Comparison of ENCODE assay signal across 13 cellular contexts in genomic region chr14:99424306-99424877, GRCh38. TPM values are rescaled to one million over a fixed set of nuclear protein-coding genes. Genes with fewer than 3 reads are reported as not detected.
DNase-seq lines count a peak whose midpoint lies in the region; ATAC-seq and TF ChIP-seq lines count a peak whose summit lies in the region.
"Had no signal": no experiment of that assay in that cellular context is flagged by ENCODE, and none has a peak within 500 bp of the region (broad histone marks: within the 10 kb centered on the region; RNA-seq: fewer than 3 reads in every experiment).

No MANE protein-coding gene starts in this region.

- POLR2A ChIA-PET in Caco-2 (lab: Charles Lee) = no interaction called here

- CTCF ChIA-PET in Caco-2 (lab: Charles Lee) = no interaction called here

- intact Hi-C loops in Caco-2 (cut with micrococcal nuclease; ENCODE audit: unreplicated experiment) (no loop called here), natural killer cell (cut with micrococcal nuclease) (no loop called here)

- H3K4me2 ChIP-seq in Karpas-422 (ENCODE audit: low read depth, low read length, poor library complexity, severe bottlenecking) = peak overlapping the region; percentile 95
- H3K4me2 ChIP-seq: SK-N-SH had no signal

- H3K27ac Mint-ChIP-seq in Caco-2 (ENCODE audit: unreplicated experiment) = peak overlapping the region; percentile 78
- peak overlapping the region; percentile 67 for H3K27ac Mint-ChIP-seq in endothelial cell (ENCODE audit: unreplicated experiment)
- H3K27ac Mint-ChIP-seq in natural killer cell = peak overlapping the region; percentile 76 to 79

- H3K27me3 Mint-ChIP-seq in Caco-2 (ENCODE audit: insufficient read depth, unreplicated experiment) (no peaks in the 10 kb centered on the region), endothelial cell (ENCODE audit: unreplicated experiment) (peaks cover 2% of the 10 kb centered on the region), natural killer cell (ENCODE audit: low read depth in 2 of 2) (no peaks in the 10 kb centered on the region)

- DNase-seq in Caco-2 = no peak
- no peak for DNase-seq in Karpas-422
- no peak for DNase-seq in endothelial cell (ENCODE audit: low spot score)
- DNase-seq in natural killer cell = no peak
- no peak for DNase-seq in foreskin keratinocyte
- DNase-seq in NK-92 (lab: John Stamatoyannopoulos, UW; ENCODE audit: unreplicated experiment) = no peak
- no peak for DNase-seq in NAMALWA (ENCODE audit: low spot score)
- DNase-seq: activated gamma-delta T cell treated with Interleukin-2 at 50 U/mL for 16 hours, Kasumi-1, kidney glomerular epithelial cell, SK-N-SH had no signal

- BruUV-seq in Caco-2 (replicated peaks; lab: Mats Ljungman, UMichigan) = no TSS peak

- H3K4me1 Mint-ChIP-seq in Caco-2 (ENCODE audit: low read depth, unreplicated experiment) = peaks cover 30% of the 10 kb centered on the region
- peaks cover 41% of the 10 kb centered on the region for H3K4me1 Mint-ChIP-seq in endothelial cell (ENCODE audit: unreplicated experiment)
- H3K4me1 Mint-ChIP-seq in natural killer cell = peaks cover 57% of the 10 kb centered on the region in 2 donors

- H3K4me3 Mint-ChIP-seq in Caco-2 (ENCODE audit: unreplicated experiment) = no peak overlapping the region
- H3K4me3 Mint-ChIP-seq in endothelial cell (ENCODE audit: unreplicated experiment) = peak overlapping the region; percentile 8
- no peak overlapping the region for H3K4me3 Mint-ChIP-seq in natural killer cell

- ATAC-seq in natural killer cell (no peak), foreskin keratinocyte (no peak), HG03342 (IDR thresholded peaks at IDR 0.05; ENCODE audit: unreplicated experiment) (no peak)

- no peaks in the 10 kb centered on the region for H3K9me3 Mint-ChIP-seq in Caco-2 (ENCODE audit: unreplicated experiment)
- peaks cover 5% of the 10 kb centered on the region for H3K9me3 Mint-ChIP-seq in endothelial cell (ENCODE audit: unreplicated experiment)
- no peaks in the 10 kb centered on the region for H3K9me3 Mint-ChIP-seq in natural killer cell

- H3K4me1 ChIP-seq in Caco-2 (peaks cover 27% of the 10 kb centered on the region), Karpas-422 (ENCODE audit: low read length) (peaks cover 94% of the 10 kb centered on the region), foreskin keratinocyte (no peaks in the 10 kb centered on the region)

- H3K79me2 ChIP-seq in Karpas-422 (ENCODE audit: low read length) = peaks cover 92% of the 10 kb centered on the region

- H3K36me3 Mint-ChIP-seq in Caco-2 (ENCODE audit: insufficient read depth, unreplicated experiment) = peaks cover 16% of the 10 kb centered on the region
- peaks cover 20% of the 10 kb centered on the region for H3K36me3 Mint-ChIP-seq in endothelial cell (ENCODE audit: low read depth, unreplicated experiment)
- peaks cover 21% of the 10 kb centered on the region for H3K36me3 Mint-ChIP-seq in natural killer cell

- H2AFZ ChIP-seq in Karpas-422 (ENCODE audit: low read length) = no peak overlapping the region

- H3K4me3 ChIP-seq in Caco-2 (ENCODE audit: low read depth, low read length) (no peak overlapping the region), Karpas-422 (ENCODE audit: low read length) (peak overlapping the region; percentile 66)
- H3K4me3 ChIP-seq: cardiac muscle cell had no signal

- peak overlapping the region; percentile 97 for H3K27ac ChIP-seq in Karpas-422 (ENCODE audit: low read length)
- H3K27ac ChIP-seq in foreskin keratinocyte = no peak overlapping the region
- H3K27ac ChIP-seq: cardiac muscle cell had no signal

- H3K27me3 ChIP-seq in Caco-2 (replicated peaks; ENCODE audit: control insufficient read depth, insufficient read depth, low read length) (no peaks in the 10 kb centered on the region), Karpas-422 (ENCODE audit: low read length) (no peaks in the 10 kb centered on the region), foreskin keratinocyte (no peaks in the 10 kb centered on the region)
- H3K27me3 ChIP-seq: cardiac muscle cell had no signal

- TF ChIP-seq CTCF in Caco-2 (IDR thresholded peaks at IDR 0.05; ENCODE audit: insufficient read depth in 1 of 2, low read depth in 1 of 2, low read length in 1 of 2, severe bottlenecking in 1 of 2, unreplicated experiment in 1 of 2) = no peak
- TF ChIP-seq CTCF in endothelial cell (IDR thresholded peaks at IDR 0.05; ENCODE audit: unreplicated experiment) = no peak
- no peak for TF ChIP-seq CTCF in natural killer cell (IDR thresholded peaks at IDR 0.05)
- TF ChIP-seq CTCF in foreskin keratinocyte (conservative IDR thresholded peaks at IDR 0.05) = no peak

- no peaks in the 10 kb centered on the region for H3K36me3 ChIP-seq in Caco-2 (ENCODE audit: control insufficient read depth, insufficient read depth, low read length)
- H3K36me3 ChIP-seq in Karpas-422 (ENCODE audit: insufficient read depth, low read length) = peaks cover 13% of the 10 kb centered on the region
- H3K36me3 ChIP-seq: cardiac muscle cell had no signal

- H3K9me3 ChIP-seq in Caco-2 (no peaks in the 10 kb centered on the region), Karpas-422 (ENCODE audit: low read length) (peaks cover 8% of the 10 kb centered on the region)

- H3K9ac ChIP-seq in Karpas-422 (ENCODE audit: low read length) = peak overlapping the region; percentile 73
- H3K9ac ChIP-seq: SK-N-SH had no signal

- H3K9me2 ChIP-seq in Karpas-422 (replicated peaks; ENCODE audit: insufficient read depth, low read length) = no peaks in the 10 kb centered on the region
- H3K9me2 ChIP-seq: SK-N-SH had no signal

- H4K20me1 ChIP-seq in Karpas-422 (ENCODE audit: insufficient read depth, low read depth, low read length) = no peaks in the 10 kb centered on the region

RNA-seq across cellular contexts. Expression of gene SETD3, which starts 56.3 kb away (rescaled TPM):
- total RNA-seq in Caco-2 (2022) (74.3 and 76.2 TPM in 2 replicates), endothelial cell (ENCODE audit: unreplicated experiment) (67.4 TPM), natural killer cell (100 to 1,000 TPM; 111 to 160 (median 137) TPM), foreskin keratinocyte (54.1 and 58.8 TPM in 2 replicates)
- total RNA-seq in Karpas-422 (2014; rRNA removed; shearing (Covaris generic); ENCODE audit: low replicate concordance) = 72.3 and 90.3 TPM in 2 replicates
- 24.3 and 30.3 TPM in 2 replicates for polyA plus RNA-seq in foreskin keratinocyte

RNA-seq across cellular contexts. Expression of gene CCNK, which starts 56.8 kb away (rescaled TPM):
- total RNA-seq in Caco-2 (2022) = 95.4 and 104 TPM in 2 replicates
- 46.1 and 69.4 TPM in 2 replicates for total RNA-seq in Karpas-422 (2014; rRNA removed; shearing (Covaris generic); ENCODE audit: low replicate concordance)
- total RNA-seq in endothelial cell (ENCODE audit: unreplicated experiment) = 79.8 TPM
- 100 to 1,000 TPM; 155 to 168 (median 165) TPM for total RNA-seq in natural killer cell
- total RNA-seq in foreskin keratinocyte = 41.3 and 47.5 TPM in 2 replicates
- 24.8 and 27.6 TPM in 2 replicates for polyA plus RNA-seq in foreskin keratinocyte
